In the genomic region with DNA sequence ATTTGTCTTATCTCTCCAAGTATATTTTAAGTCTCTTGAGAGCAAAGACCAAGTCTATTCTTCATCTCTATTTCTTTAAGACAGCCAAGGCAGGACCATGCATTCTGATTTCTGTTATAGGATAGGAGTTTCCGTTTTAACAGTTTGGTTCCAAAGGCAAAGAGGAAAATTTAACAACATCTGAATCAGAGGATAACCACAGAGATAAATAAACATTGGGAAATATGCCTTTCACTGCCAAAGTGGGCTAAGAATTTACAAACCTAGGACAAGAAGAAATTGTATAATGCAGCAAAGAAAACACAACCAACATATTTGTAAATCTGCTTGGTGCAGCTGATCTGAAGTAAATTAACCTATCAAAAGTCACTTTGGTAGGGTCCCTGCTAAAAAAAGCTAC, we compare ENCODE assay signal across 12 cellular contexts. TPM values are rescaled to one million over a fixed set of nuclear protein-coding genes. Genes with fewer than 3 reads are reported as not detected.
DNase-seq lines count a peak whose midpoint lies in the region; ATAC-seq, FAIRE-seq and TF ChIP-seq lines count a peak whose summit lies in the region.
"Had no signal": no experiment of that assay in that cellular context is flagged by ENCODE, and none has a peak within 500 bp of the region (broad histone marks: within the 10 kb centered on the region; RNA-seq: fewer than 3 reads in every experiment).

No MANE protein-coding gene starts in this region.

- H3K27ac ChIP-seq in HepG2 (ENCODE audit: extremely low read length, insufficient read depth, low read length) (no peak overlapping the region), neural progenitor cell (no peak overlapping the region), SJCRH30 (no peak overlapping the region)
- H3K27ac ChIP-seq: coronary artery had no signal

- H3K27me3 ChIP-seq in HepG2 (ENCODE audit: control insufficient read depth in 1 of 2, insufficient read depth in 2 of 2, low read length in 2 of 2), result no peaks in the 10 kb centered on the region
- H3K27me3 ChIP-seq in neural progenitor cell, result no peaks in the 10 kb centered on the region
- H3K27me3 ChIP-seq in SJCRH30, result no peaks in the 10 kb centered on the region

- in situ Hi-C loops in HepG2 (cut with HindIII; ENCODE audit: extremely low pct_ligation_motif_present, low pct_unique_long_range_greater_than_20kb), result no loop called here

- H3K79me2 ChIP-seq in HepG2 (ENCODE audit: insufficient read depth, low read length) (peaks cover 24% of the 10 kb centered on the region), neural progenitor cell (ENCODE audit: low read depth) (peaks cover 94% of the 10 kb centered on the region)

- no peak overlapping the region for H3K27ac Mint-ChIP-seq in neural progenitor cell

- H3K9me3 ChIP-seq in HepG2 (ENCODE audit: low read length) (no peaks in the 10 kb centered on the region), neural progenitor cell (ENCODE audit: low read depth) (no peaks in the 10 kb centered on the region), SJCRH30 (replicated peaks) (no peaks in the 10 kb centered on the region)

- H3K4me2 ChIP-seq in HepG2 (ENCODE audit: low read depth, low read length) (no peak overlapping the region), neural progenitor cell (no peak overlapping the region)

- ATAC-seq in HepG2, result no peak
- ATAC-seq: Panc1 had no signal

- H2AFZ ChIP-seq in HepG2 (ENCODE audit: low read length), result no peak overlapping the region
- H2AFZ ChIP-seq in neural progenitor cell (replicated peaks), result no peak overlapping the region

- peaks cover 2% of the 10 kb centered on the region for H3K27me3 Mint-ChIP-seq in neural progenitor cell (ENCODE audit: insufficient read depth, low read depth)

- no peak for TF ChIP-seq EP300 in HepG2 (IDR thresholded peaks at IDR 0.05; ENCODE audit: low read depth in 2 of 2, low read length in 2 of 2)
- TF ChIP-seq EP300 in HepG2 (CRISPR knock-in tag; IDR thresholded peaks at IDR 0.05; ENCODE audit: borderline replicate concordance), result no peak

- FAIRE-seq in HepG2 (lab: Jason Lieb, UNC), result no peak

- H3F3A ChIP-seq in neural progenitor cell (ENCODE audit: low read depth), result no peaks in the 10 kb centered on the region

- H3K36me3 Mint-ChIP-seq in neural progenitor cell, result no peaks in the 10 kb centered on the region

- peak; percentile 61 for DNase-seq in AG20443 (ENCODE audit: low spot score)
- peak; percentile 55 for DNase-seq in HS-5 (ENCODE audit: low read depth)
- DNase-seq in astrocyte of the hippocampus (ENCODE audit: low read depth, low spot score), result peak; percentile 70
- peak; percentile 38 for DNase-seq in HepG2 (ENCODE audit: low spot score)
- DNase-seq in stimulated activated CD8-positive, alpha-beta memory T cell treated with anti-CD3 and anti-CD28 coated beads, Interleukin-4, amount 100 ng/mL, for 48 hours, result no peak
- DNase-seq in neural progenitor cell (ENCODE audit: low spot score), result no peak
- DNase-seq in SJCRH30, result no peak
- no peak for DNase-seq in effector CD4-positive, alpha-beta T cell
- DNase-seq: Calu3, NCI-H2107 had no signal

- TF ChIP-seq CTCF in HepG2 (CRISPR knock-in tag; IDR thresholded peaks at IDR 0.05) (no peak), neural progenitor cell (IDR thresholded peaks at IDR 0.05) (no peak)

- 27% methylated on average over 1 of the region's 1 CpG for WGBS in HepG2 (ENCODE audit: low lambda C conversion rate)

- H3K9ac ChIP-seq in HepG2 (ENCODE audit: insufficient read depth, low read depth, low read length), result no peak overlapping the region
- no peak overlapping the region for H3K9ac ChIP-seq in neural progenitor cell

- intact Hi-C loops in HepG2 (cut with micrococcal nuclease; ENCODE audit: unreplicated experiment), result no loop called here

- no peaks in the 10 kb centered on the region for H3K9me3 Mint-ChIP-seq in neural progenitor cell

- no peak overlapping the region for H3K4me3 ChIP-seq in HepG2 (replicated peaks in 1 of 3; ENCODE audit: insufficient read depth in 1 of 3, low read depth in 2 of 3, low read length in 3 of 3)
- H3K4me3 ChIP-seq in neural progenitor cell, result no peak overlapping the region
- H3K4me3 ChIP-seq in SJCRH30, result no peak overlapping the region
- H3K4me3 ChIP-seq: coronary artery had no signal

- H3K4me1 ChIP-seq in HepG2 (ENCODE audit: insufficient read depth, low read length) (peaks cover 47% of the 10 kb centered on the region), neural progenitor cell (peaks cover 10% of the 10 kb centered on the region), SJCRH30 (no peaks in the 10 kb centered on the region)

- no TSS peak for BruUV-seq in HepG2 (replicated peaks; lab: Mats Ljungman, UMichigan)

- CTCF ChIA-PET in HepG2 (lab: Yijun Ruan, JAX; ENCODE audit: low intra/inter-chr PET ratio, low total read pairs), result interaction anchor here (0.6 kb wide), 1 partner anchor 32 kb away, joined by 3 read pairs; no protein-coding TSS in a partner anchor

- TF ChIP-seq POLR2A in HepG2 (IDR thresholded peaks at IDR 0.05; ENCODE audit: insufficient read depth in 1 of 2, low read depth in 2 of 2, low read length in 2 of 2), result no peak

- H3K36me3 ChIP-seq in HepG2 (replicated peaks in 1 of 2; ENCODE audit: control insufficient read depth in 1 of 2, insufficient read depth in 2 of 2, low read length in 2 of 2) (no peaks in the 10 kb centered on the region), neural progenitor cell (no peaks in the 10 kb centered on the region), SJCRH30 (0 out of 2 replicates have a peak, but pooled peaks cover 5% of the 10 kb centered on the region)

- H3K4me1 Mint-ChIP-seq in neural progenitor cell, result no peaks in the 10 kb centered on the region

- H4K20me1 ChIP-seq in HepG2 (ENCODE audit: insufficient read depth, low read length) (peaks cover 25% of the 10 kb centered on the region; the same call in 1 of the 2 replicates), neural progenitor cell (ENCODE audit: low read depth) (peaks cover 14% of the 10 kb centered on the region)

- no peak overlapping the region for H3K4me3 Mint-ChIP-seq in neural progenitor cell

- no peak for TF ChIP-seq RAD21 in HepG2 (CRISPR knock-in tag; IDR thresholded peaks at IDR 0.05)

- POLR2A ChIA-PET in HepG2 (lab: Yijun Ruan, JAX), result no interaction called here

TF ChIP-seq in HepG2, 621 proteins besides CTCF, POLR2A, EP300 and RAD21:
- TF ChIP-seq NCOA1 (CRISPR knock-in tag; IDR thresholded peaks at IDR 0.05), result no peak

RNA-seq across cellular contexts. Expression of gene USP32, which starts 37.7 kb away (rescaled TPM):
- total RNA-seq in HepG2 (2016; rRNA removed; fragmentation: Illumina TruSeq; extraction: Trizol) (39.9 and 52.9 TPM in 2 replicates), neural progenitor cell (ENCODE audit: low replicate concordance) (37.1 and 45.0 TPM in 2 replicates)
- total RNA-seq in HepG2 (2016; cell fraction: cytosol; rRNA removed; fragmentation: Illumina TruSeq; extraction: Trizol; ENCODE audit: low read depth), result 12.8 and 14.5 TPM in 2 replicates
- total RNA-seq in HepG2 (2016; cell fraction: insoluble cytoplasmic fraction; rRNA removed; fragmentation: Illumina TruSeq; extraction: Trizol), result 40.0 and 51.5 TPM in 2 replicates
- total RNA-seq in HepG2 (2016; cell fraction: membrane; rRNA removed; fragmentation: Illumina TruSeq; extraction: Trizol), result 25.1 and 28.6 TPM in 2 replicates
- 40.8 and 45.7 TPM in 2 replicates for total RNA-seq in HepG2 (2016; cell fraction: nucleus; rRNA removed; fragmentation: Illumina TruSeq; extraction: Trizol)
- 24.9 and 25.6 TPM in 2 replicates for polyA plus RNA-seq in HepG2 (2011; rRNA removed)
- polyA plus RNA-seq in HepG2 (2011; cell fraction: cytosol; rRNA removed), result 11.6 and 17.6 TPM in 2 replicates
- 13.1 and 18.9 TPM in 2 replicates for polyA plus RNA-seq in HepG2 (2011; cell fraction: nucleus; rRNA removed)
- 23.3 and 24.2 TPM in 2 replicates for polyA plus RNA-seq in HepG2 (2012)
- 1.5 and 1.6 TPM in 2 replicates for polyA plus RNA-seq in HepG2 (2016; cell fraction: cytosol; fragmentation: Illumina TruSeq; extraction: Trizol; ENCODE audit: low read depth)
- 33.3 and 35.1 TPM in 2 replicates for polyA plus RNA-seq in HepG2 (2016; cell fraction: insoluble cytoplasmic fraction; fragmentation: Illumina TruSeq; extraction: Trizol; ENCODE audit: low read depth)
- 7.6 and 9.5 TPM in 2 replicates for polyA plus RNA-seq in HepG2 (2016; cell fraction: membrane; fragmentation: Illumina TruSeq; extraction: Trizol; ENCODE audit: low read depth)
- polyA plus RNA-seq in HepG2 (2016; cell fraction: nucleus; fragmentation: Illumina TruSeq; extraction: Trizol; ENCODE audit: insufficient read depth, low read depth), result 26.1 and 32.2 TPM in 2 replicates
- 27.9 and 28.2 TPM in 2 replicates for polyA minus RNA-seq in HepG2 (2011; rRNA and poly(A)+ RNA removed; ENCODE audit: low replicate concordance)
- polyA minus RNA-seq in HepG2 (2011; cell fraction: cytosol; rRNA and poly(A)+ RNA removed), result 23.9 and 34.8 TPM in 2 replicates
- 57.9 and 63.0 TPM in 2 replicates for polyA minus RNA-seq in HepG2 (2011; cell fraction: nucleus; rRNA and poly(A)+ RNA removed)
- 29.7 and 31.0 TPM in 2 replicates for total RNA-seq in SJCRH30 (2014; rRNA removed; shearing (Covaris generic))

Comparison
In these comparisons a context has a peak if more than half of its experiments do, and no peak if none do; other contexts are left out.
1. DNase-seq: peak in AG20443 (single experiment), HS-5 (single experiment), astrocyte of the hippocampus (single experiment) and HepG2 (single experiment); none in stimulated activated CD8-positive, alpha-beta memory T cell treated with anti-CD3 and anti-CD28 coated beads, Interleukin-4, amount 100 ng/mL, for 48 hours (single experiment), neural progenitor cell (single experiment), SJCRH30 (0 of 2) and effector CD4-positive, alpha-beta T cell (single experiment).